ENCODE assay signal across 9 cellular contexts in genomic region chr1:32393832-32394140, GRCh38. TPM values are rescaled to one million over a fixed set of nuclear protein-coding genes. Genes with fewer than 3 reads are reported as not detected.
DNase-seq lines count a peak whose midpoint lies in the region; ATAC-seq and TF ChIP-seq lines count a peak whose summit lies in the region.
"Had no signal": no experiment of that assay in that cellular context is flagged by ENCODE, and none has a peak within 500 bp of the region (broad histone marks: within the 10 kb centered on the region; RNA-seq: fewer than 3 reads in every experiment).

No MANE protein-coding gene starts in this region.

- H3K4me1 ChIP-seq in BE2C = no peaks in the 10 kb centered on the region
- peaks cover 16% of the 10 kb centered on the region for H3K4me1 ChIP-seq in Karpas-422 (ENCODE audit: low read length)
- H3K4me1 ChIP-seq in right atrium auricular region = peaks cover 0 to 40% of the 10 kb centered on the region in 2 donors

- H3K9ac ChIP-seq in Karpas-422 (ENCODE audit: low read length) = peak overlapping the region; percentile 84

- peaks cover 28% of the 10 kb centered on the region for H3K79me2 ChIP-seq in Karpas-422 (ENCODE audit: low read length)

- no peaks in the 10 kb centered on the region for H4K20me1 ChIP-seq in Karpas-422 (ENCODE audit: insufficient read depth, low read depth, low read length)

- peak overlapping the region; percentile 99 for H3K4me3 Mint-ChIP-seq in activated naive CD8-positive, alpha-beta T cell

- DNase-seq in BE2C (no peak), Karpas-422 (peak; percentile 61), right atrium auricular region (ENCODE audit: low spot score) (no peak), skeletal muscle cell (ENCODE audit: low read depth) (no peak), SK-N-DZ (ENCODE audit: low spot score) (no peak), NK-92 (lab: John Stamatoyannopoulos, UW; ENCODE audit: unreplicated experiment) (no peak)

- peak overlapping the region; percentile 97 for H3K4me2 ChIP-seq in Karpas-422 (ENCODE audit: low read depth, low read length, poor library complexity, severe bottlenecking)

- H3K9me2 ChIP-seq in Karpas-422 (replicated peaks; ENCODE audit: insufficient read depth, low read length) = no peaks in the 10 kb centered on the region

- no peak for TF ChIP-seq CTCF in BE2C (IDR thresholded peaks at IDR 0.05; ENCODE audit: low read depth, low read length)
- no peak for TF ChIP-seq CTCF in right atrium auricular region (IDR thresholded peaks at IDR 0.05)

- H3K27me3 ChIP-seq in BE2C (no peaks in the 10 kb centered on the region), Karpas-422 (ENCODE audit: low read length) (no peaks in the 10 kb centered on the region), right atrium auricular region (no peaks in the 10 kb centered on the region)

- no peaks in the 10 kb centered on the region for H3K36me3 Mint-ChIP-seq in activated naive CD8-positive, alpha-beta T cell

- ATAC-seq in GM19467 (IDR thresholded peaks at IDR 0.05; ENCODE audit: unreplicated experiment) = peak; percentile 17

- H3K27me3 Mint-ChIP-seq in activated naive CD8-positive, alpha-beta T cell = no peaks in the 10 kb centered on the region

- peak overlapping the region; percentile 74; the same call in 1 of the 2 replicates for H2AFZ ChIP-seq in Karpas-422 (ENCODE audit: low read length)

- H3K9me3 ChIP-seq in BE2C (no peaks in the 10 kb centered on the region), Karpas-422 (ENCODE audit: low read length) (no peaks in the 10 kb centered on the region), right atrium auricular region (no peaks in the 10 kb centered on the region)

- peaks cover 28% of the 10 kb centered on the region for H3K4me1 Mint-ChIP-seq in activated naive CD8-positive, alpha-beta T cell (ENCODE audit: low read depth)

- H3K27ac Mint-ChIP-seq in activated naive CD8-positive, alpha-beta T cell = peak overlapping the region; percentile 100

- H3K4me3 ChIP-seq in BE2C (ENCODE audit: low read depth, low read length) (peak overlapping the region; percentile 83), Karpas-422 (ENCODE audit: low read length) (peak overlapping the region; percentile 92), right atrium auricular region (peak overlapping the region; percentile 57 to 83), skeletal muscle cell (ENCODE audit: low read depth, low read length) (peak overlapping the region; percentile 86)

- H3K9me3 Mint-ChIP-seq in activated naive CD8-positive, alpha-beta T cell (ENCODE audit: low read depth) = no peaks in the 10 kb centered on the region

- H3K36me3 ChIP-seq in BE2C (peaks cover 3% of the 10 kb centered on the region; the same call in 1 of the 2 replicates), Karpas-422 (ENCODE audit: insufficient read depth, low read length) (peaks cover 3% of the 10 kb centered on the region; the same call in 1 of the 2 replicates), right atrium auricular region (peaks cover 33% of the 10 kb centered on the region)

- H3K27ac ChIP-seq in Karpas-422 (ENCODE audit: low read length) (no peak overlapping the region), right atrium auricular region (peak overlapping the region; percentile 91 to 96)

RNA-seq across cellular contexts. Expression of gene BSDC1, which starts 0.5 kb away (rescaled TPM):
- polyA plus RNA-seq in BE2C (2012; ENCODE audit: insufficient read depth, insufficient read length, low read depth) = 58.7 TPM
- 45.1 and 50.0 TPM in 2 replicates for total RNA-seq in Karpas-422 (2014; rRNA removed; shearing (Covaris generic); ENCODE audit: low replicate concordance)
- total RNA-seq in right atrium auricular region = 10 to 100 TPM; 47.1 to 49.7 TPM
- polyA plus RNA-seq in SK-N-DZ (2014; cell fraction: cytosol; rRNA removed) = 56.8 and 61.3 TPM in 2 replicates
- polyA plus RNA-seq in SK-N-DZ (2014; cell fraction: nucleus; rRNA removed) = 58.1 and 69.7 TPM in 2 replicates

RNA-seq across cellular contexts. Expression of gene TSSK3, which starts 31.4 kb away (rescaled TPM):
- 0.85 TPM for polyA plus RNA-seq in BE2C (2012; ENCODE audit: insufficient read depth, insufficient read length, low read depth)
- 1.4 and 1.5 TPM in 2 replicates for total RNA-seq in Karpas-422 (2014; rRNA removed; shearing (Covaris generic); ENCODE audit: low replicate concordance)
- total RNA-seq in right atrium auricular region = under 1 TPM; 0.63 to 0.70 TPM
- 1.5 and 4.4 TPM in 2 replicates for polyA plus RNA-seq in SK-N-DZ (2014; cell fraction: cytosol; rRNA removed)
- not detected in 2 replicates for polyA plus RNA-seq in SK-N-DZ (2014; cell fraction: nucleus; rRNA removed)
- total RNA-seq: HT1080 had no signal

RNA-seq across cellular contexts. Expression of gene FAM229A, which starts 31.5 kb away (rescaled TPM):
- polyA plus RNA-seq in BE2C (2012; ENCODE audit: insufficient read depth, insufficient read length, low read depth) = 4.2 TPM
- 3.1 and 4.5 TPM in 2 replicates for total RNA-seq in Karpas-422 (2014; rRNA removed; shearing (Covaris generic); ENCODE audit: low replicate concordance)
- 1 to 10 TPM in 1 of 2 donors, under 1 TPM in 1; 0.89 to 7.5 TPM for total RNA-seq in right atrium auricular region
- polyA plus RNA-seq in SK-N-DZ (2014; cell fraction: cytosol; rRNA removed) = 2.0 and 3.7 TPM in 2 replicates
- 16.0 and 26.5 TPM in 2 replicates for polyA plus RNA-seq in SK-N-DZ (2014; cell fraction: nucleus; rRNA removed)

RNA-seq across cellular contexts. Expression of gene MARCKSL1, which starts 57.8 kb away (rescaled TPM):
- polyA plus RNA-seq in BE2C (2012; ENCODE audit: insufficient read depth, insufficient read length, low read depth) = 188 TPM
- 262 and 391 TPM in 2 replicates for total RNA-seq in Karpas-422 (2014; rRNA removed; shearing (Covaris generic); ENCODE audit: low replicate concordance)
- total RNA-seq in right atrium auricular region = 10 to 100 TPM in 1 of 2 donors, 1 to 10 TPM in 1; 9.5 to 34.5 TPM
- polyA plus RNA-seq in SK-N-DZ (2014; cell fraction: cytosol; rRNA removed) = 288 and 346 TPM in 2 replicates
- polyA plus RNA-seq in SK-N-DZ (2014; cell fraction: nucleus; rRNA removed) = 123 and 135 TPM in 2 replicates
